Comparison of ENCODE assay signal across 8 cellular contexts in the genomic region with DNA sequence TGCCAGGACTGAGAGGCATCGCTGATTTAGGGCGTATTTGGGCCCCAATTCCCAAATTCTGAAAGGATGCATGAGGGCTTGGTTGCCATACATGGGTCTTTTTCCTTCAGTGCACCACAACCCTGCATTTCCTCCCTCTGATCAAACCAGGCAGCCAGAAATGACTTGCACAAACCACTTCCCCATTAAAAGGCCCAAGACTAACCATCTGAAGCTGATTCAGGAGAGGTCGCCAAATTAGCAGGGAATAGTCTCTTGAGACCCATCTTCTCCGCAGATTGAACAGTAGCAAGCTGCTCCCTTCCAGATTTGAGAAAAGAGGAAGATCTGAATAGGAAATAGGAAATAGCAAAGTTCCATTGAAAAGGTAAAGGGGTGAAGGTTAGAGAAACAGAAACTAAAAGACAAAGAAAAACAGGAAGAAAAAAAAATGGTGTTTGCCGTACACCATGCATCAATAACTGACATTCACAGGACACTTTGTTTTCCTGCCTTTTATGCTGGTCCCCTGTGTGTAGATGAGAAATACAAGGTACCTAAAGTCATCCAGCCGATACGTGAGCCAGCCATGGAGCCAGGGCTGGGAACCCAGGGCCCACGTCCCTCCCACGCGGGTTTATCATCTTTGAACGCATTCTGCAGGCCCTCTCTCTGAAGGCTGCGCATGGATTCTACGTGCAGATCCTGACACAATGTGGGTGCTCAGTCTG.
DNase-seq lines count a peak whose midpoint lies in the region; ATAC-seq, FAIRE-seq and TF ChIP-seq lines count a peak whose summit lies in the region.

No MANE protein-coding gene starts in this region.

- peak overlapping the region; percentile 84 for H3K4me2 ChIP-seq in GM12878 (ENCODE audit: control insufficient read depth, insufficient read depth)

- TF ChIP-seq CTCF in CD4-positive, alpha-beta T cell (IDR thresholded peaks at IDR 0.05) = no peak
- no peak for TF ChIP-seq CTCF in GM12878 (IDR thresholded peaks at IDR 0.05 in 2 of 3, conservative IDR thresholded peaks at IDR 0.05 in 1 of 3; ENCODE audit: control insufficient read depth in 2 of 3, extremely low read depth in 1 of 3, insufficient read depth in 1 of 3, low read depth in 3 of 3, low read length in 3 of 3)
- TF ChIP-seq CTCF in thoracic aorta (IDR thresholded peaks at IDR 0.05) = no peak

- H3K27ac Mint-ChIP-seq in CD4-positive, alpha-beta T cell = peak overlapping the region; percentile 72

- H3K36me3 Mint-ChIP-seq in CD4-positive, alpha-beta T cell (ENCODE audit: low read depth) = no peaks in the 10 kb centered on the region

- in situ Hi-C loops in GM12878 (cut with MboI) (no loop called here), HAP-1 (cut with MboI; ENCODE audit: low sequenced_read_pairs) (no loop called here)

- peak overlapping the region; percentile 69 for H3K4me3 Mint-ChIP-seq in CD4-positive, alpha-beta T cell

- H3K79me2 ChIP-seq in GM12878 (ENCODE audit: control insufficient read depth, insufficient read depth, low read length) = no peaks in the 10 kb centered on the region

- CTCF ChIA-PET in CD4-positive, alpha-beta T cell (lab: Charles Lee) = no interaction called here
- CTCF ChIA-PET in GM12878 (lab: Yijun Ruan, JAX) = interaction anchor here (0.8 kb wide), 1 partner anchor 69 kb away, joined by 3 read pairs; no protein-coding TSS in a partner anchor

- TF ChIP-seq RAD21 in GM12878 (IDR thresholded peaks at IDR 0.05; ENCODE audit: insufficient read depth, low read depth, low read length) = no peak

- ATAC-seq in CD4-positive, alpha-beta T cell (ENCODE audit: poor library complexity) = no peak
- ATAC-seq in GM19438 (IDR thresholded peaks at IDR 0.05; ENCODE audit: low read depth, unreplicated experiment) (peak; percentile 80), HG03558 (IDR thresholded peaks at IDR 0.05; ENCODE audit: extremely low read depth, unreplicated experiment) (peak; percentile 69), GM12878 (peak; percentile 87), thoracic aorta (ENCODE audit: insufficient number of reproducible peaks, low FRiP score, low read depth) (no peak)

- no peak overlapping the region for H3K27ac ChIP-seq in CD4-positive, alpha-beta T cell (ENCODE audit: low read depth, low read length)
- H3K27ac ChIP-seq in GM12878 (ENCODE audit: control insufficient read depth, insufficient read depth) (peak overlapping the region; percentile 9; the same call in 1 of the 2 replicates), thoracic aorta (peak overlapping the region; percentile 3 to 38)

- RAD21 ChIA-PET in GM12878 (lab: Charles Lee; ENCODE audit: unreplicated experiment) = no interaction called here

- no peak for DNase-seq in CD4-positive, alpha-beta T cell
- DNase-seq in GM12878 (ENCODE audit: low read depth, low spot score) (peak; percentile 39), thoracic aorta (ENCODE audit: low spot score) (no peak), NCI-H510A treated with DMSO at 0.1 percent for 48 hours (lab: John Stamatoyannopoulos, UW) (no peak), HAP-1 (ENCODE audit: low spot score in 2 of 2) (no peak)
- DNase-seq in central memory CD4-positive, alpha-beta T cell = no peak

- no peak for TF ChIP-seq POLR2A in GM12878 (IDR thresholded peaks at IDR 0.05; ENCODE audit: low read depth, low read length)

- intact Hi-C loops in CD4-positive, alpha-beta T cell (cut with DNase I, micrococcal nuclease) = no loop called here
- intact Hi-C loops in GM12878 (cut with micrococcal nuclease; ENCODE audit: unreplicated experiment) = no loop called here

- no peaks in the 10 kb centered on the region for H4K20me1 ChIP-seq in GM12878 (ENCODE audit: control insufficient read depth, insufficient read depth)

- SMC1A ChIA-PET in GM12878 (lab: Charles Lee; ENCODE audit: uncharacterized antibody, unreplicated experiment) = no interaction called here

- no peaks in the 10 kb centered on the region for H3K27me3 ChIP-seq in CD4-positive, alpha-beta T cell (ENCODE audit: control insufficient read depth, insufficient read depth, low read length)
- H3K27me3 ChIP-seq in GM12878 (replicated peaks in 1 of 2; ENCODE audit: control insufficient read depth in 2 of 2, insufficient read depth in 2 of 2, low read length in 1 of 2) (no peaks in the 10 kb centered on the region), thoracic aorta (replicated peaks; ENCODE audit: insufficient read depth) (no peaks in the 10 kb centered on the region), HAP-1 (ENCODE audit: low read depth) (peaks cover 3% of the 10 kb centered on the region)

- H3K4me1 Mint-ChIP-seq in CD4-positive, alpha-beta T cell (ENCODE audit: low read depth) = peaks cover 10% of the 10 kb centered on the region

- H3K4me3 ChIP-seq in GM12878 = peak overlapping the region; percentile 33; the same call in 1 of the 2 replicates
- H3K4me3 ChIP-seq in thoracic aorta = peak overlapping the region; percentile 35
- H3K4me3 ChIP-seq in HAP-1 = no peak overlapping the region

- H2AFZ ChIP-seq in GM12878 (ENCODE audit: control insufficient read depth, low read depth, low read length) = peak overlapping the region; percentile 83

- H3K27me3 Mint-ChIP-seq in CD4-positive, alpha-beta T cell = no peaks in the 10 kb centered on the region

- no peaks in the 10 kb centered on the region for H3K9me3 Mint-ChIP-seq in CD4-positive, alpha-beta T cell

- H3K36me3 ChIP-seq in GM12878 (ENCODE audit: control insufficient read depth in 2 of 2, insufficient read depth in 2 of 2, low read length in 1 of 2) (no peaks in the 10 kb centered on the region), thoracic aorta (no peaks in the 10 kb centered on the region), HAP-1 (replicated peaks) (no peaks in the 10 kb centered on the region)

- H3K4me1 ChIP-seq in GM12878 (ENCODE audit: control insufficient read depth, insufficient read depth, low read length) = peaks cover 10% of the 10 kb centered on the region
- peaks cover 12 to 20% of the 10 kb centered on the region in 2 donors for H3K4me1 ChIP-seq in thoracic aorta (ENCODE audit: control insufficient read depth in 1 of 2, low read depth in 2 of 2)
- H3K4me1 ChIP-seq in HAP-1 = no peaks in the 10 kb centered on the region

- WGBS in GM12878 (ENCODE audit: insufficient coverage, insufficient replicate concordance, low lambda C conversion rate, missing lambda C conversion rate) = 15% methylated on average over 13 of the region's 13 CpGs

- TF ChIP-seq EP300 in GM12878 (IDR thresholded peaks at IDR 0.05; ENCODE audit: borderline replicate concordance in 1 of 2, control insufficient read depth in 1 of 2, low read depth in 2 of 2, low read length in 2 of 2) = no peak; a peak in 1 of 4 replicates

- no peaks in the 10 kb centered on the region for H3K9me3 ChIP-seq in CD4-positive, alpha-beta T cell (ENCODE audit: control insufficient read depth, low read length)
- no peaks in the 10 kb centered on the region for H3K9me3 ChIP-seq in GM12878 (replicated peaks; ENCODE audit: control insufficient read depth, insufficient read depth, low read length)
- no peaks in the 10 kb centered on the region for H3K9me3 ChIP-seq in thoracic aorta
- no peaks in the 10 kb centered on the region for H3K9me3 ChIP-seq in HAP-1

- H3K9ac ChIP-seq in GM12878 (ENCODE audit: control insufficient read depth, insufficient read depth, low read length) = no peak overlapping the region

- no TSS peak for BruUV-seq in GM12878 (replicated peaks; lab: Mats Ljungman, UMichigan)

- peak; percentile 86 for FAIRE-seq in GM12878 (lab: Jason Lieb, UNC)

- POLR2A ChIA-PET in CD4-positive, alpha-beta T cell (lab: Charles Lee) = interaction anchor here (1.3 kb wide), 1 partner anchor 68 kb away, joined by 3 read pairs; no protein-coding TSS in a partner anchor
- POLR2A ChIA-PET in GM12878 (lab: Charles Lee) = no interaction called here

TF ChIP-seq in GM12878, 131 proteins besides CTCF, POLR2A, EP300 and RAD21 (continues in another document):
- TF ChIP-seq BCL11A (IDR thresholded peaks at IDR 0.05; ENCODE audit: low read depth, low read length) (peak; percentile 65; the same call in 1 of the 2 replicates), GABPA (IDR thresholded peaks at IDR 0.05; ENCODE audit: low read depth) (no peak), SPI1 (IDR thresholded peaks at IDR 0.05; ENCODE audit: borderline replicate concordance, insufficient read depth, low read depth, low read length) (peak; percentile 95), JUNB (IDR thresholded peaks at IDR 0.05) (peak; percentile 69), MTA2 (IDR thresholded peaks at IDR 0.05; ENCODE audit: low read depth) (peak; percentile 5; the same call in 1 of the 2 replicates), SRF (IDR thresholded peaks at IDR 0.05; ENCODE audit: low read depth in 2 of 2, low read length in 2 of 2) (peak in 1 of 2 experiments; percentile 45; a peak in 1 of 4 replicates)
- TF ChIP-seq, protein P1, sequence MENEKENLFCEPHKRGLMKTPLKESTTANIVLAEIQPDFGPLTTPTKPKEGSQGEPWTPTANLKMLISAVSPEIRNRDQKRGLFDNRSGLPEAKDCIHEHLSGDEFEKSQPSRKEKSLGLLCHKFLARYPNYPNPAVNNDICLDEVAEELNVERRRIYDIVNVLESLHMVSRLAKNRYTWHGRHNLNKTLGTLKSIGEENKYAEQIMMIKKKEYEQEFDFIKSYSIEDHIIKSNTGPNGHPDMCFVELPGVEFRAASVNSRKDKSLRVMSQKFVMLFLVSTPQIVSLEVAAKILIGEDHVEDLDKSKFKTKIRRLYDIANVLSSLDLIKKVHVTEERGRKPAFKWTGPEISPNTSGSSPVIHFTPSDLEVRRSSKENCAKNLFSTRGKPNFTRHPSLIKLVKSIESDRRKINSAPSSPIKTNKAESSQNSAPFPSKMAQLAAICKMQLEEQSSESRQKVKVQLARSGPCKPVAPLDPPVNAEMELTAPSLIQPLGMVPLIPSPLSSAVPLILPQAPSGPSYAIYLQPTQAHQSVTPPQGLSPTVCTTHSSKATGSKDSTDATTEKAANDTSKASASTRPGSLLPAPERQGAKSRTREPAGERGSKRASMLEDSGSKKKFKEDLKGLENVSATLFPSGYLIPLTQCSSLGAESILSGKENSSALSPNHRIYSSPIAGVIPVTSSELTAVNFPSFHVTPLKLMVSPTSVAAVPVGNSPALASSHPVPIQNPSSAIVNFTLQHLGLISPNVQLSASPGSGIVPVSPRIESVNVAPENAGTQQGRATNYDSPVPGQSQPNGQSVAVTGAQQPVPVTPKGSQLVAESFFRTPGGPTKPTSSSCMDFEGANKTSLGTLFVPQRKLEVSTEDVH (IDR thresholded peaks at IDR 0.05; ENCODE audit: low read depth, partially characterized antibody) = no peak

Comparison
In these comparisons a context has a peak if more than half of its experiments do, and no peak if none do; other contexts are left out.
1. ATAC-seq: peak in GM19438 (single experiment), HG03558 (single experiment) and GM12878 (single experiment); none in CD4-positive, alpha-beta T cell (single experiment) and thoracic aorta (single experiment).